ENCODE assay signal across 2 cellular contexts in the genomic region with DNA sequence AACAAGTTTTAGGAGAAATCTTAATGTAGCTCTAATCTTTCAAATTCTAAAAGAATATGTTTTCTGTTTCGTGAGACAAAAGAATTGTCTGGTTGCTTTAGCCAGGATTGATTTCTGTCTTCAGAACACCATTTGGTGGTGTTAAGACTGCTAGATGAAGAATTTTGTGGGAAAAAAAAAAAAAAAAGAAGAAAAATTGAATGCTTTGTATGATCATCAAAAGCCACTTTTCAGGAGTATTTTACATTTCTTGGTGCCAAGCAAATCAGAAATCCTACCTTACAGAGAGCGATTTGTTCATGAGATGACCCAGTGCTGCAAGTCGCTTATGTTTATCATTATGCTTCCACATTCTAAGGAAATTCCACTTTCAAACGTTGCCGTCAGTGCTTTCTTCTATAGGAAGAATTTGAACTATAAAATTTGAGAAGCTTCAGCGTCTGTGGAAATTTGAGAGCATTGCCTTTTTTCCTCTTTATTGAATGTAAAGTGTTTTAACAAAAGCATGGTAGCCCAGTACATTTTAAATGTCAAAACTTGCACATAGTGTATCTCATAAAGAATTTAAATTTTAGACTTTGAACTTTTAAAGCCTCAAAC.
TF ChIP-seq lines count a peak whose summit lies in the region.

No MANE protein-coding gene starts in this region.

TF ChIP-seq in SK-N-SH treated with all-trans-retinoic acid at 6 μM for 48 hours, 23 proteins besides CTCF, POLR2A, EP300 and RAD21 (continued from another document):
- TF ChIP-seq, protein P1, sequence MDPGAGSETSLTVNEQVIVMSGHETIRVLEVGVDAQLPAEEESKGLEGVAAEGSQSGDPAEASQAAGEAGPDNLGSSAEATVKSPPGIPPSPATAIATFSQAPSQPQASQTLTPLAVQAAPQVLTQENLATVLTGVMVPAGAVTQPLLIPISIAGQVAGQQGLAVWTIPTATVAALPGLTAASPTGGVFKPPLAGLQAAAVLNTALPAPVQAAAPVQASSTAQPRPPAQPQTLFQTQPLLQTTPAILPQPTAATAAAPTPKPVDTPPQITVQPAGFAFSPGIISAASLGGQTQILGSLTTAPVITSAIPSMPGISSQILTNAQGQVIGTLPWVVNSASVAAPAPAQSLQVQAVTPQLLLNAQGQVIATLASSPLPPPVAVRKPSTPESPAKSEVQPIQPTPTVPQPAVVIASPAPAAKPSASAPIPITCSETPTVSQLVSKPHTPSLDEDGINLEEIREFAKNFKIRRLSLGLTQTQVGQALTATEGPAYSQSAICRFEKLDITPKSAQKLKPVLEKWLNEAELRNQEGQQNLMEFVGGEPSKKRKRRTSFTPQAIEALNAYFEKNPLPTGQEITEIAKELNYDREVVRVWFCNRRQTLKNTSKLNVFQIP (CRISPR knock-in tag; IDR thresholded peaks at IDR 0.05; ENCODE audit: borderline replicate concordance, low read depth) = no peak
- TF ChIP-seq, protein P2, sequence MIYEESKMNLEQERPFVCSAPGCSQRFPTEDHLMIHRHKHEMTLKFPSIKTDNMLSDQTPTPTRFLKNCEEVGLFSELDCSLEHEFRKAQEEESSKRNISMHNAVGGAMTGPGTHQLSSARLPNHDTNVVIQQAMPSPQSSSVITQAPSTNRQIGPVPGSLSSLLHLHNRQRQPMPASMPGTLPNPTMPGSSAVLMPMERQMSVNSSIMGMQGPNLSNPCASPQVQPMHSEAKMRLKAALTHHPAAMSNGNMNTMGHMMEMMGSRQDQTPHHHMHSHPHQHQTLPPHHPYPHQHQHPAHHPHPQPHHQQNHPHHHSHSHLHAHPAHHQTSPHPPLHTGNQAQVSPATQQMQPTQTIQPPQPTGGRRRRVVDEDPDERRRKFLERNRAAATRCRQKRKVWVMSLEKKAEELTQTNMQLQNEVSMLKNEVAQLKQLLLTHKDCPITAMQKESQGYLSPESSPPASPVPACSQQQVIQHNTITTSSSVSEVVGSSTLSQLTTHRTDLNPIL (CRISPR knock-in tag; IDR thresholded peaks at IDR 0.05; ENCODE audit: low read depth) = no peak
- TF ChIP-seq ZNF70 (CRISPR knock-in tag; IDR thresholded peaks at IDR 0.05) = no peak
- no peak for TF ChIP-seq ESRRG (CRISPR knock-in tag; IDR thresholded peaks at IDR 0.05)
- TF ChIP-seq CSDC2 (CRISPR knock-in tag; IDR thresholded peaks at IDR 0.05) = no peak
- no peak for TF ChIP-seq ZFP3 (CRISPR knock-in tag; IDR thresholded peaks at IDR 0.05)
- TF ChIP-seq TCF4 (CRISPR knock-in tag; IDR thresholded peaks at IDR 0.05; ENCODE audit: borderline replicate concordance) = no peak
- TF ChIP-seq, protein P3, sequence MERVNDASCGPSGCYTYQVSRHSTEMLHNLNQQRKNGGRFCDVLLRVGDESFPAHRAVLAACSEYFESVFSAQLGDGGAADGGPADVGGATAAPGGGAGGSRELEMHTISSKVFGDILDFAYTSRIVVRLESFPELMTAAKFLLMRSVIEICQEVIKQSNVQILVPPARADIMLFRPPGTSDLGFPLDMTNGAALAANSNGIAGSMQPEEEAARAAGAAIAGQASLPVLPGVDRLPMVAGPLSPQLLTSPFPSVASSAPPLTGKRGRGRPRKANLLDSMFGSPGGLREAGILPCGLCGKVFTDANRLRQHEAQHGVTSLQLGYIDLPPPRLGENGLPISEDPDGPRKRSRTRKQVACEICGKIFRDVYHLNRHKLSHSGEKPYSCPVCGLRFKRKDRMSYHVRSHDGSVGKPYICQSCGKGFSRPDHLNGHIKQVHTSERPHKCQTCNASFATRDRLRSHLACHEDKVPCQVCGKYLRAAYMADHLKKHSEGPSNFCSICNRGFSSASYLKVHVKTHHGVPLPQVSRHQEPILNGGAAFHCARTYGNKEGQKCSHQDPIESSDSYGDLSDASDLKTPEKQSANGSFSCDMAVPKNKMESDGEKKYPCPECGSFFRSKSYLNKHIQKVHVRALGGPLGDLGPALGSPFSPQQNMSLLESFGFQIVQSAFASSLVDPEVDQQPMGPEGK (CRISPR knock-in tag; IDR thresholded peaks at IDR 0.05; ENCODE audit: borderline replicate concordance) = no peak
- no peak for TF ChIP-seq GLIS3 (CRISPR knock-in tag; IDR thresholded peaks at IDR 0.05)

TF ChIP-seq in SK-N-SH, 30 proteins besides CTCF, POLR2A, EP300 and RAD21 (continued from another document):
- TF ChIP-seq, protein P4, sequence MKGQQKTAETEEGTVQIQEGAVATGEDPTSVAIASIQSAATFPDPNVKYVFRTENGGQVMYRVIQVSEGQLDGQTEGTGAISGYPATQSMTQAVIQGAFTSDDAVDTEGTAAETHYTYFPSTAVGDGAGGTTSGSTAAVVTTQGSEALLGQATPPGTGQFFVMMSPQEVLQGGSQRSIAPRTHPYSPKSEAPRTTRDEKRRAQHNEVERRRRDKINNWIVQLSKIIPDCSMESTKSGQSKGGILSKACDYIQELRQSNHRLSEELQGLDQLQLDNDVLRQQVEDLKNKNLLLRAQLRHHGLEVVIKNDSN (IDR thresholded peaks at IDR 0.05; ENCODE audit: borderline replicate concordance, low read depth) = no peak
- no peak for TF ChIP-seq TCF12 (IDR thresholded peaks at IDR 0.05)
- TF ChIP-seq TEAD4 (IDR thresholded peaks at IDR 0.05; ENCODE audit: borderline replicate concordance, insufficient read depth) = no peak
- no peak for TF ChIP-seq SMC3 (IDR thresholded peaks at IDR 0.05; ENCODE audit: low read depth, low read length)
- TF ChIP-seq GATA2 (CRISPR knock-in tag; IDR thresholded peaks at IDR 0.05) = no peak
- TF ChIP-seq FOSL2 (IDR thresholded peaks at IDR 0.05; ENCODE audit: borderline replicate concordance, low read depth) = no peak
- no peak for TF ChIP-seq NRF1 (IDR thresholded peaks at IDR 0.05; ENCODE audit: low read depth, low read length)
- TF ChIP-seq CHD2 (IDR thresholded peaks at IDR 0.05; ENCODE audit: low read length, partially characterized antibody) = no peak
- TF ChIP-seq, protein P5, sequence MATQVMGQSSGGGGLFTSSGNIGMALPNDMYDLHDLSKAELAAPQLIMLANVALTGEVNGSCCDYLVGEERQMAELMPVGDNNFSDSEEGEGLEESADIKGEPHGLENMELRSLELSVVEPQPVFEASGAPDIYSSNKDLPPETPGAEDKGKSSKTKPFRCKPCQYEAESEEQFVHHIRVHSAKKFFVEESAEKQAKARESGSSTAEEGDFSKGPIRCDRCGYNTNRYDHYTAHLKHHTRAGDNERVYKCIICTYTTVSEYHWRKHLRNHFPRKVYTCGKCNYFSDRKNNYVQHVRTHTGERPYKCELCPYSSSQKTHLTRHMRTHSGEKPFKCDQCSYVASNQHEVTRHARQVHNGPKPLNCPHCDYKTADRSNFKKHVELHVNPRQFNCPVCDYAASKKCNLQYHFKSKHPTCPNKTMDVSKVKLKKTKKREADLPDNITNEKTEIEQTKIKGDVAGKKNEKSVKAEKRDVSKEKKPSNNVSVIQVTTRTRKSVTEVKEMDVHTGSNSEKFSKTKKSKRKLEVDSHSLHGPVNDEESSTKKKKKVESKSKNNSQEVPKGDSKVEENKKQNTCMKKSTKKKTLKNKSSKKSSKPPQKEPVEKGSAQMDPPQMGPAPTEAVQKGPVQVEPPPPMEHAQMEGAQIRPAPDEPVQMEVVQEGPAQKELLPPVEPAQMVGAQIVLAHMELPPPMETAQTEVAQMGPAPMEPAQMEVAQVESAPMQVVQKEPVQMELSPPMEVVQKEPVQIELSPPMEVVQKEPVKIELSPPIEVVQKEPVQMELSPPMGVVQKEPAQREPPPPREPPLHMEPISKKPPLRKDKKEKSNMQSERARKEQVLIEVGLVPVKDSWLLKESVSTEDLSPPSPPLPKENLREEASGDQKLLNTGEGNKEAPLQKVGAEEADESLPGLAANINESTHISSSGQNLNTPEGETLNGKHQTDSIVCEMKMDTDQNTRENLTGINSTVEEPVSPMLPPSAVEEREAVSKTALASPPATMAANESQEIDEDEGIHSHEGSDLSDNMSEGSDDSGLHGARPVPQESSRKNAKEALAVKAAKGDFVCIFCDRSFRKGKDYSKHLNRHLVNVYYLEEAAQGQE (IDR thresholded peaks at IDR 0.05; ENCODE audit: low read depth, low read length) = no peak
- TF ChIP-seq POLR2AphosphoS5 (IDR thresholded peaks at IDR 0.05; ENCODE audit: low read depth, low read length) = no peak
